Comparison of ENCODE assay signal across 10 cellular contexts in the genomic region with DNA sequence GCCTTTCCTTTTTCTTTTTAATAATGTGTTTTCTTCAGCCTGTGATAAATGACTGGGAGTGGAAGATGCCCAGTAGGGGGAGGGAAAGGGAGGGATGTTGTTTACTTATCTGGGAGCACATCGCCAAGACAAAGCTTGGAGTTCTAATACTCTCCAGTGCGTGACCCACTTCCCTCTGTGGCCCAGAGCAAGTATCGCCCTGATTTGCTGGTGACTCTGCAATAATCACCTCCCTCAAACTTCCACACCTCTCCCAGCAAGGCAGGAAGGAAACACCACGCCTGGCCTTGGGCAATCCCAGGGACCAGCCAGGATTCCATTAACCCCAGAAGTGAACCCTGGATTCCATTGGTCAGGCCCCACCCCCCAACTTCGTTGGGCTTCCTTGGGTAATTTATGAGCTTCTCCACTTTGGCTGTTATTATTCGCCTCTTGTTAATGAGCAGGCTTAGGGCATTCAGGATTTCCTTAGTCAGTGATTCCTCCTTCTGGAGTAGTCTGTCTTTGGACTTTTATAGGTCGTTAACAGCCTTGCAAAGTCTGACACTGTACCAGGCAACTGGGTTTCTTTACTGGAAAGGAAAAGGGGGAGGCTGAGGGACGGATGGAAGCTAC. TPM values are rescaled to one million over a fixed set of nuclear protein-coding genes. Genes with fewer than 3 reads are reported as not detected.
DNase-seq lines count a peak whose midpoint lies in the region; ATAC-seq and TF ChIP-seq lines count a peak whose summit lies in the region.
"Had no signal": no experiment of that assay in that cellular context is flagged by ENCODE, and none has a peak within 500 bp of the region (broad histone marks: within the 10 kb centered on the region; RNA-seq: fewer than 3 reads in every experiment).

No MANE protein-coding gene starts in this region.

- peak overlapping the region; percentile 98 for H3K27ac Mint-ChIP-seq in MCF 10A (ENCODE audit: low read depth, unreplicated experiment)
- H3K27ac Mint-ChIP-seq: naive thymus-derived CD4-positive, alpha-beta T cell had no signal

- CTCF ChIA-PET in MCF 10A (lab: Yijun Ruan, JAX): interaction anchor here (0.7 to 4.2 kb wide), 12 partner anchors 10 to 98 kb away, joined by 3 to 29 read pairs (median 6); no protein-coding TSS in a partner anchor

- no peak overlapping the region for H3K4me3 ChIP-seq in lower leg skin (ENCODE audit: low read depth, poor library complexity, severe bottlenecking)
- H3K4me3 ChIP-seq in tibial nerve: no peak overlapping the region

- BruUV-seq in MCF 10A (replicated peaks; lab: Mats Ljungman, UMichigan): TSS peak; percentile 82

- intact Hi-C loops in MCF 10A (cut with micrococcal nuclease): loop anchor here (1.0 to 2.0 kb wide), 3 partner anchors 26 to 96 kb away; no protein-coding TSS in a partner anchor
- intact Hi-C loops in lower leg skin (cut with DNase I; ENCODE audit: low total_unique reads): no loop called here
- intact Hi-C loops in head of caudate nucleus (cut with DNase I): no loop called here

- peaks cover 0 to 30% (median 3%) of the 10 kb centered on the region in 4 donors for H3K4me1 ChIP-seq in tibial nerve

- no peaks in the 10 kb centered on the region for H3K36me3 ChIP-seq in tibial nerve

- no peaks in the 10 kb centered on the region for H3K27me3 Mint-ChIP-seq in MCF 10A (ENCODE audit: insufficient read depth, unreplicated experiment)

- peak overlapping the region; percentile 32 for H3K4me3 Mint-ChIP-seq in MCF 10A (ENCODE audit: unreplicated experiment)
- H3K4me3 Mint-ChIP-seq: naive thymus-derived CD4-positive, alpha-beta T cell had no signal

- H3K27ac ChIP-seq in tibial nerve: peak overlapping the region; percentile 11 to 86 (median 72)

- peak in 1 of 2 donors; percentile 75 for TF ChIP-seq EP300 in tibial nerve (IDR thresholded peaks at IDR 0.05)

- no peak for ATAC-seq in HG02870 (IDR thresholded peaks at IDR 0.05; ENCODE audit: unreplicated experiment)
- ATAC-seq: naive thymus-derived CD4-positive, alpha-beta T cell had no signal

- H3K36me3 Mint-ChIP-seq in MCF 10A (ENCODE audit: insufficient read depth, unreplicated experiment): peaks cover 8% of the 10 kb centered on the region
- H3K36me3 Mint-ChIP-seq: naive thymus-derived CD4-positive, alpha-beta T cell had no signal

- no peak for TF ChIP-seq POLR2A in lower leg skin (IDR thresholded peaks at IDR 0.05)
- no peak for TF ChIP-seq POLR2A in tibial nerve (IDR thresholded peaks at IDR 0.05)

- peak; percentile 69 for DNase-seq in HPDE6-E6E7 (ENCODE audit: extremely low spot score)
- DNase-seq in MCF 10A (ENCODE audit: unreplicated experiment): peak; percentile 99
- DNase-seq in lower leg skin (ENCODE audit: low spot score in 2 of 2): peak; percentile 84 to 96
- DNase-seq in tibial nerve (ENCODE audit: low spot score in 2 of 2): peak; percentile 64 to 68
- DNase-seq in head of caudate nucleus: no peak
- no peak for DNase-seq in stimulated activated CD4-positive, alpha-beta T cell treated with anti-CD3 and anti-CD28 coated beads, Interleukin-15, amount 100 ng/mL, for 24 hours
- DNase-seq: naive thymus-derived CD4-positive, alpha-beta T cell; stimulated activated naive CD4-positive, alpha-beta T cell; T-helper 1 cell had no signal

- no peaks in the 10 kb centered on the region for H3K27me3 ChIP-seq in tibial nerve

- H3K9me3 ChIP-seq in tibial nerve: no peaks in the 10 kb centered on the region

- peaks cover 54% of the 10 kb centered on the region for H3K4me1 Mint-ChIP-seq in MCF 10A (ENCODE audit: insufficient read depth, unreplicated experiment)

- TF ChIP-seq CTCF in MCF 10A (IDR thresholded peaks at IDR 0.05; ENCODE audit: unreplicated experiment) (peak; percentile 17), lower leg skin (IDR thresholded peaks at IDR 0.05) (no peak), tibial nerve (IDR thresholded peaks at IDR 0.05) (peak in 2 of 5 experiments; percentile 7 to 27)

- POLR2A ChIA-PET in MCF 10A (lab: Yijun Ruan, JAX): interaction anchor here (0.5 to 18.3 kb wide), 32 partner anchors 9 to 937 kb away, joined by 3 to 400 read pairs (median 4); partner anchors contain the start of genes GRHL3, NIPAL3, STPG1 and SYF2

- no peaks in the 10 kb centered on the region for H3K9me3 Mint-ChIP-seq in MCF 10A (ENCODE audit: unreplicated experiment)
- H3K9me3 Mint-ChIP-seq: naive thymus-derived CD4-positive, alpha-beta T cell had no signal

- 18 to 20% methylated on average over 8 of the region's 8 CpGs for WGBS in lower leg skin, 2 donors
- WGBS in tibial nerve, 2 donors: 31 to 45% methylated on average over 8 of the region's 8 CpGs

RNA-seq across cellular contexts. Expression of gene GRHL3, which starts 24.3 kb away (rescaled TPM):
- total RNA-seq in MCF 10A (2022): 4.7 and 8.9 TPM in 2 replicates
- 100 to 1,000 TPM; 141 to 205 (median 171) TPM for total RNA-seq in lower leg skin
- total RNA-seq in tibial nerve: not detected
- total RNA-seq: naive thymus-derived CD4-positive, alpha-beta T cell had no signal

Comparison
In these comparisons a context has a peak if more than half of its experiments do, and no peak if none do; other contexts are left out.
1. DNase-seq: peak in HPDE6-E6E7 (single experiment), MCF 10A (single experiment), lower leg skin (2 of 2) and tibial nerve (2 of 2); none in head of caudate nucleus (0 of 42) and stimulated activated CD4-positive, alpha-beta T cell treated with anti-CD3 and anti-CD28 coated beads, Interleukin-15, amount 100 ng/mL, for 24 hours (single experiment).
2. RNA of gene GRHL3, which starts 24.3 kb away (total RNA-seq): 141 to 205 TPM in lower leg skin; 4.7 to 8.9 TPM in MCF 10A and not detected in tibial nerve; every median in the first group is over 10 times any median in the second.